ENCODE assay signal across 20 cellular contexts in genomic region chr5:78287169-78287568, GRCh38. TPM values are rescaled to one million over a fixed set of nuclear protein-coding genes. Genes with fewer than 3 reads are reported as not detected.
DNase-seq lines count a peak whose midpoint lies in the region; ATAC-seq, FAIRE-seq and TF ChIP-seq lines count a peak whose summit lies in the region.
"Had no signal": no experiment of that assay in that cellular context is flagged by ENCODE, and none has a peak within 500 bp of the region (broad histone marks: within the 10 kb centered on the region; RNA-seq: fewer than 3 reads in every experiment).

No MANE protein-coding gene starts in this region.

- peaks cover 94% of the 10 kb centered on the region for H3K79me2 ChIP-seq in mammary epithelial cell (ENCODE audit: insufficient read depth, low read length)

- peaks cover 3% of the 10 kb centered on the region for H3K9me3 ChIP-seq in mammary epithelial cell (replicated peaks; ENCODE audit: insufficient read depth, low read length)
- H3K9me3 ChIP-seq in adipocyte (ENCODE audit: control insufficient read depth, low read length): no peaks in the 10 kb centered on the region
- no peaks in the 10 kb centered on the region for H3K9me3 ChIP-seq in kidney (ENCODE audit: control insufficient read depth in 1 of 2, low read length in 2 of 2)
- H3K9me3 ChIP-seq: HAP-1 had no signal

- H3K4me1 Mint-ChIP-seq in MCF 10A (ENCODE audit: insufficient read depth, unreplicated experiment): peaks cover 47% of the 10 kb centered on the region

- TF ChIP-seq POLR2A in GM12892 (IDR thresholded peaks at IDR 0.05; ENCODE audit: low read depth, low read length): no peak

- H3K9ac ChIP-seq in mammary epithelial cell (ENCODE audit: insufficient read depth, low read length): no peak overlapping the region
- H3K9ac ChIP-seq in adipocyte (ENCODE audit: low read length): peak overlapping the region; percentile 18
- no peak overlapping the region for H3K9ac ChIP-seq in kidney (ENCODE audit: low read length in 2 of 2)
- H3K9ac ChIP-seq: BLaER1 treated with 17β-estradiol and CSF1 and Interleukin-3, amounts not matched to agents 10 nM and 100 nM had no signal

- in situ Hi-C loops in mammary epithelial cell (cut with MboI; ENCODE audit: low sequenced_read_pairs in 2 of 2): no loop called here

- DNase-seq in mammary epithelial cell (no peak), MCF 10A (ENCODE audit: unreplicated experiment) (no peak), adipocyte (ENCODE audit: low read depth) (no peak), kidney (no peak), HEK293T (ENCODE audit: extremely low spot score) (no peak), GM12892 (ENCODE audit: insufficient read length) (no peak)
- DNase-seq: CD8-positive, alpha-beta memory T cell; DMS79 treated with DMSO at 0.1 percent for 48 hours; NCI-H146; NCI-H2081 treated with DMSO at 0.1 percent for 48 hours; NCI-H510A treated with DMSO at 0.1 percent for 48 hours had no signal

- H3K9me3 Mint-ChIP-seq in MCF 10A (ENCODE audit: unreplicated experiment): peaks cover 9% of the 10 kb centered on the region
- H3K9me3 Mint-ChIP-seq: CD8-positive, alpha-beta memory T cell had no signal

- no peak overlapping the region for H3K4me3 ChIP-seq in mammary epithelial cell (replicated peaks in 1 of 3; ENCODE audit: insufficient read depth in 1 of 3, low read depth in 2 of 3, low read length in 3 of 3)
- peak overlapping the region; percentile 55 for H3K4me3 ChIP-seq in adipocyte (ENCODE audit: low read length)
- H3K4me3 ChIP-seq in kidney (ENCODE audit: low read length in 2 of 2): no peak overlapping the region
- H3K4me3 ChIP-seq: BLaER1 treated with 17β-estradiol and CSF1 and Interleukin-3, amounts not matched to agents 10 nM and 100 nM; GM12878; HAP-1; SK-N-MC had no signal

- peak overlapping the region; percentile 43 for H3K27ac ChIP-seq in mammary epithelial cell (ENCODE audit: insufficient read depth, low read depth, low read length)
- no peak overlapping the region for H3K27ac ChIP-seq in kidney (ENCODE audit: low read depth in 2 of 2, low read length in 2 of 2)
- H3K27ac ChIP-seq: BLaER1 treated with 17β-estradiol and CSF1 and Interleukin-3, amounts not matched to agents 10 nM and 100 nM; HL-60; SK-N-MC had no signal

- peak; percentile 86 for FAIRE-seq in islet of Langerhans (lab: Jason Lieb, UNC)
- no peak for FAIRE-seq in kidney (lab: Jason Lieb, UNC)
- no peak for FAIRE-seq in GM12892 (lab: Jason Lieb, UNC)
- FAIRE-seq: D721Med, GM12878, HTR-8/SVneo had no signal

- H3K27me3 Mint-ChIP-seq in MCF 10A (ENCODE audit: insufficient read depth, unreplicated experiment): no peaks in the 10 kb centered on the region
- H3K27me3 Mint-ChIP-seq: CD8-positive, alpha-beta memory T cell had no signal

- H2AFZ ChIP-seq in mammary epithelial cell (ENCODE audit: low read depth, low read length): no peak overlapping the region

- H3K27ac Mint-ChIP-seq in MCF 10A (ENCODE audit: low read depth, unreplicated experiment): no peak overlapping the region
- H3K27ac Mint-ChIP-seq: CD8-positive, alpha-beta memory T cell had no signal

- H3K4me3 Mint-ChIP-seq in MCF 10A (ENCODE audit: unreplicated experiment): no peak overlapping the region
- H3K4me3 Mint-ChIP-seq: CD8-positive, alpha-beta memory T cell had no signal

- H3K27me3 ChIP-seq in mammary epithelial cell (ENCODE audit: insufficient read depth, low read length) (no peaks in the 10 kb centered on the region), adipocyte (replicated peaks; ENCODE audit: control insufficient read depth, insufficient read depth, low read length) (no peaks in the 10 kb centered on the region)
- H3K27me3 ChIP-seq: BLaER1 treated with 17β-estradiol and CSF1 and Interleukin-3, amounts not matched to agents 10 nM and 100 nM had no signal

- TF ChIP-seq CTCF in mammary epithelial cell (conservative IDR thresholded peaks at IDR 0.05 in 1 of 2, IDR thresholded peaks at IDR 0.05 in 1 of 2; ENCODE audit: extremely low read depth in 1 of 2, insufficient read depth in 1 of 2, low read depth in 1 of 2, low read length in 2 of 2) (no peak), MCF 10A (IDR thresholded peaks at IDR 0.05; ENCODE audit: unreplicated experiment) (no peak), kidney (IDR thresholded peaks at IDR 0.05; ENCODE audit: borderline replicate concordance, extremely low read depth, insufficient read depth) (no peak)

- H3K36me3 Mint-ChIP-seq in MCF 10A (ENCODE audit: insufficient read depth, unreplicated experiment): peaks cover 6% of the 10 kb centered on the region

- H3K4me1 ChIP-seq in mammary epithelial cell (ENCODE audit: insufficient read depth, low read length) (peaks cover 7% of the 10 kb centered on the region), adipocyte (ENCODE audit: control insufficient read depth, insufficient read depth, low read length) (peaks cover 47% of the 10 kb centered on the region), kidney (ENCODE audit: control insufficient read depth in 1 of 2, insufficient read depth in 1 of 2, low read depth in 1 of 2, low read length in 2 of 2) (peaks cover 2 to 5% of the 10 kb centered on the region in 2 donors)

- intact Hi-C loops in mammary epithelial cell (cut with micrococcal nuclease) (no loop called here), MCF 10A (cut with micrococcal nuclease) (no loop called here), kidney (cut with DNase I) (no loop called here)

- BruUV-seq in mammary epithelial cell (replicated peaks; lab: Mats Ljungman, UMichigan) (no TSS peak), MCF 10A (replicated peaks; lab: Mats Ljungman, UMichigan) (no TSS peak)

- peak overlapping the region; percentile 82 for H3K4me2 ChIP-seq in mammary epithelial cell (ENCODE audit: insufficient read depth, low read depth, low read length)

- no peaks in the 10 kb centered on the region for H4K20me1 ChIP-seq in mammary epithelial cell (ENCODE audit: insufficient read depth, low read length)

- dilution Hi-C loops in mammary epithelial cell (cut with HindIII; ENCODE audit: low sequenced_read_pairs): no loop called here

- ATAC-seq in HG02840 (IDR thresholded peaks at IDR 0.05; ENCODE audit: low FRiP score, unreplicated experiment): no peak

- CTCF ChIA-PET in mammary epithelial cell (lab: Charles Lee; ENCODE audit: low non-redundant PET) (no interaction called here), MCF 10A (lab: Yijun Ruan, JAX) (interaction anchor here (0.6 kb wide), 1 partner anchor 1355 kb away, joined by 3 read pairs; no protein-coding TSS in a partner anchor), HEK293T (lab: Yijun Ruan, JAX) (no interaction called here)

- POLR2A ChIA-PET in MCF 10A (lab: Yijun Ruan, JAX): interaction anchor here (0.7 to 3.7 kb wide), 3 partner anchors 14 to 74 kb away, joined by 3 to 20 read pairs (median 3); partner anchors contain the start of gene SCAMP1
- POLR2A ChIA-PET in HEK293T (lab: Yijun Ruan, JAX): no interaction called here

- H3K36me3 ChIP-seq in mammary epithelial cell (ENCODE audit: insufficient read depth, low read length) (no peaks in the 10 kb centered on the region), adipocyte (ENCODE audit: control insufficient read depth, insufficient read depth, low read length, severe bottlenecking) (no peaks in the 10 kb centered on the region), kidney (ENCODE audit: control insufficient read depth in 1 of 2, insufficient read depth in 2 of 2, low read length in 2 of 2) (no peaks in the 10 kb centered on the region)
- H3K36me3 ChIP-seq: HAP-1 had no signal

TF ChIP-seq in HEK293T, 16 proteins besides CTCF, POLR2A, EP300 and RAD21:
- no peak for TF ChIP-seq LEF1 (IDR thresholded peaks at IDR 0.05; ENCODE audit: borderline replicate concordance)
- TF ChIP-seq BHLHE40 (IDR thresholded peaks at IDR 0.05; ENCODE audit: borderline replicate concordance): no peak
- no peak for TF ChIP-seq PKNOX1 (IDR thresholded peaks at IDR 0.05)
- no peak for TF ChIP-seq NFRKB (IDR thresholded peaks at IDR 0.05)
- no peak for TF ChIP-seq SP1 (IDR thresholded peaks at IDR 0.05)
- TF ChIP-seq SUZ12 (IDR thresholded peaks at IDR 0.05): no peak
- TF ChIP-seq FOXK2 (IDR thresholded peaks at IDR 0.05): no peak
- no peak for TF ChIP-seq L3MBTL2 (conservative IDR thresholded peaks at IDR 0.05)
- TF ChIP-seq CTBP1 (IDR thresholded peaks at IDR 0.05; ENCODE audit: borderline replicate concordance): no peak
- no peak for TF ChIP-seq ZNF384 (IDR thresholded peaks at IDR 0.05)
- TF ChIP-seq FOXM1 (IDR thresholded peaks at IDR 0.05; ENCODE audit: borderline replicate concordance): no peak
- TF ChIP-seq HDGF (IDR thresholded peaks at IDR 0.05; ENCODE audit: borderline replicate concordance): no peak
- no peak for TF ChIP-seq FOXA1 (IDR thresholded peaks at IDR 0.05)
- TF ChIP-seq ELF4 (IDR thresholded peaks at IDR 0.05): no peak
- TF ChIP-seq TARDBP (IDR thresholded peaks at IDR 0.05): no peak

RNA-seq across cellular contexts. Expression of gene AP3B1, which starts 7.3 kb away (rescaled TPM):
- 10 to 100 TPM; 53.2 to 55.0 TPM for total RNA-seq in mammary epithelial cell
- 34.8 TPM for polyA plus RNA-seq in mammary epithelial cell
- 65.0 TPM for polyA minus RNA-seq in mammary epithelial cell
- 39.7 and 40.6 TPM in 2 replicates for total RNA-seq in MCF 10A (2022)
- total RNA-seq in kidney: 49.3 TPM
- polyA plus RNA-seq in kidney (ENCODE audit: insufficient read depth, low read depth, low replicate concordance): 53.2 TPM
- polyA plus RNA-seq in GM12892 (2012; ENCODE audit: missing spikeins): 30.0 TPM
